Comparison of ENCODE assay signal across 20 cellular contexts in the genomic region with DNA sequence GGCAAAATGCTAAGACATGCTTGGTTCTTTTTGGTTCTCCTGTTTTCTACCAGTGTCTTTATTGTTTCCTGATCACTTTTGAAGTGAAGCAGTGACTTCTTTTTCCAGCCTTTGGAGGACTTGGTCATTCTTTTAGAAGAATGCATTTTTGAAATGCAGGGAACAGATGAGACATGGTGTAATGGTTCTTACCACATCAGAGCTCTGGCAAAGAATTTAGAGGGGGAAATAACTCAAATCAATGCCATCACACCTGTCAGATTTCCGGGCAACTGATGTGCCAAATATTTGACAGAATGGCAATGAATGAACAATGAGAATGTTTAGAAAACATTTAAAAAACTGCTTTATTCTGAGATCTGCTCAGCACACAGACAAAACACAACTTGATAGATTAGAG.
"Had no signal": no experiment of that assay in that cellular context is flagged by ENCODE, and none has a peak within 500 bp of the region (broad histone marks: within the 10 kb centered on the region; RNA-seq: fewer than 3 reads in every experiment).

No MANE protein-coding gene starts in this region.

- H3K36me3 Mint-ChIP-seq: naive thymus-derived CD4-positive, alpha-beta T cell; stimulated activated effector memory CD8-positive, alpha-beta T cell treated with anti-CD3 and anti-CD28 coated beads, Interleukin-12 subunit alpha, Interleukin-12 subunit beta, amount 100 ng/mL, for 72 hours had no signal

- H3K27ac Mint-ChIP-seq: naive thymus-derived CD4-positive, alpha-beta T cell; progenitor cell of endocrine pancreas; stimulated activated effector memory CD8-positive, alpha-beta T cell treated with anti-CD3 and anti-CD28 coated beads, Interleukin-12 subunit alpha, Interleukin-12 subunit beta, amount 100 ng/mL, for 72 hours had no signal

- H3K27me3 Mint-ChIP-seq: naive thymus-derived CD4-positive, alpha-beta T cell; progenitor cell of endocrine pancreas had no signal

- H3K27ac ChIP-seq: coronary artery, left lung, pancreas, right atrium auricular region, testis, transverse colon had no signal

- ATAC-seq: left cardiac atrium; naive thymus-derived CD4-positive, alpha-beta T cell; pancreas; sciatic nerve; stimulated activated effector memory CD8-positive, alpha-beta T cell treated with anti-CD3 and anti-CD28 coated beads, Interleukin-12 subunit alpha, Interleukin-12 subunit beta, amount 100 ng/mL, for 72 hours; stimulated activated naive CD8-positive, alpha-beta T cell treated with anti-CD3 and anti-CD28 coated beads, Interleukin-15, Interleukin-2, amounts not matched to agents 100 U/mL and 50 U/mL, for 24 hours had no signal

- H3K4me3 Mint-ChIP-seq: naive thymus-derived CD4-positive, alpha-beta T cell; stimulated activated effector memory CD8-positive, alpha-beta T cell treated with anti-CD3 and anti-CD28 coated beads, Interleukin-12 subunit alpha, Interleukin-12 subunit beta, amount 100 ng/mL, for 72 hours had no signal

- H3K9me3 ChIP-seq: left lung, pancreas, right atrium auricular region, testis, transverse colon had no signal

- DNase-seq: dermis blood vessel endothelial cell; effector memory CD4-positive, alpha-beta T cell; erythroblast; kidney; left cardiac atrium; left lung; mesendoderm; naive thymus-derived CD4-positive, alpha-beta T cell; pancreas; stimulated activated CD4-positive, alpha-beta T cell treated with anti-CD3 and anti-CD28 coated beads, Interleukin-2, amount 100 ng/mL, for 24 hours; stimulated activated CD4-positive, alpha-beta T cell treated with anti-CD3 and anti-CD28 coated beads, Interleukin-4, amount 100 ng/mL, for 24 hours; stimulated activated naive CD8-positive, alpha-beta T cell treated with anti-CD3 and anti-CD28 coated beads, Interleukin-15, Interleukin-2, amounts not matched to agents 100 U/mL and 50 U/mL, for 24 hours; substantia nigra; testis; transverse colon had no signal

- H3K4me1 Mint-ChIP-seq: naive thymus-derived CD4-positive, alpha-beta T cell; stimulated activated effector memory CD8-positive, alpha-beta T cell treated with anti-CD3 and anti-CD28 coated beads, Interleukin-12 subunit alpha, Interleukin-12 subunit beta, amount 100 ng/mL, for 72 hours had no signal

- H3K4me1 ChIP-seq: left lung, pancreas, right atrium auricular region, testis, transverse colon had no signal

- H3K36me3 ChIP-seq: left lung, pancreas, right atrium auricular region, transverse colon had no signal

- H3K4me3 ChIP-seq: coronary artery, left lung, pancreas, right atrium auricular region, testis, transverse colon had no signal

- H3K27me3 ChIP-seq: left lung, pancreas, right atrium auricular region, testis, transverse colon had no signal
